12 cellular contexts compared by ENCODE assay signal in the genomic region with DNA sequence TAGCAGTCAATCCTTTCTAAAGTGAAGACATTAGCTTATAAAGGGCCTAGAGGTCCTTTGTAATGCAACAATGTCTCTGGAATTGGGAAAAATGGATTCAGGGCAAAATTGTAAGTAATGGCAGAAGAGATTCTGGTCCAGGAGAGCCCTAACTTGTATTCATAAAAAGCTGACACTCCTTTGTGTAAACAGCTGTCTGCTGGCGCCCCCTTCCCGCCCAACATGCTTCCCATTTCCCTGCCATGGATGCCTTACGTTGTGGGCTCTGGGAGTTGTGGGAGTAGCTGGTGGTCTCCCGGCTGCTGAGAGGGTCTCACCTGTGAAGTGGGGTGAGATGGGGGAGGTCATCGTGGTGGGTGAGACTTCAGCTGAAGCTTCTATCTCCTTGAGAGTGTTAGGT. TPM values are rescaled to one million over a fixed set of nuclear protein-coding genes. Genes with fewer than 3 reads are reported as not detected.
DNase-seq lines count a peak whose midpoint lies in the region; ATAC-seq and TF ChIP-seq lines count a peak whose summit lies in the region.
"Had no signal": no experiment of that assay in that cellular context is flagged by ENCODE, and none has a peak within 500 bp of the region (broad histone marks: within the 10 kb centered on the region; RNA-seq: fewer than 3 reads in every experiment).

No MANE protein-coding gene starts in this region.

- peaks cover 21% of the 10 kb centered on the region for H3K27me3 Mint-ChIP-seq in brain

- intact Hi-C loops in heart left ventricle (cut with DNase I), result loop anchor here in 3 of 10 donors (2.0 to 10.0 kb wide), 3 partner anchors 26 to 80 kb away; a partner anchor contains a TSS

- peaks cover 16% of the 10 kb centered on the region for H3K4me1 Mint-ChIP-seq in brain

- H3K4me3 Mint-ChIP-seq in brain, result peak overlapping the region in 1 of 5 experiments; percentile 38
- H3K4me3 Mint-ChIP-seq: activated naive CD8-positive, alpha-beta T cell treated with anti-CD3 and anti-CD28 coated beads, Interleukin-2, amount 10 ng/mL, durations not matched to agents 7 days and 5 days had no signal

- DNase-seq in heart left ventricle (peak in 1 of 5 donors; percentile 32), right atrium auricular region (ENCODE audit: low spot score) (no peak), medulla oblongata (ENCODE audit: extremely low spot score) (peak; percentile 63), SW 1271 (lab: John Stamatoyannopoulos, UW) (no peak), KG1 (lab: John Stamatoyannopoulos, UW) (no peak)
- DNase-seq: activated naive CD8-positive, alpha-beta T cell treated with anti-CD3 and anti-CD28 coated beads, Interleukin-2, amount 10 ng/mL, durations not matched to agents 7 days and 5 days; erythroblast; GOT3 had no signal

- peak overlapping the region; percentile 30 to 83 (median 64) for H3K27ac Mint-ChIP-seq in brain
- H3K27ac Mint-ChIP-seq: activated naive CD8-positive, alpha-beta T cell treated with anti-CD3 and anti-CD28 coated beads, Interleukin-2, amount 10 ng/mL, durations not matched to agents 7 days and 5 days had no signal

- 38 to 48% (median 43%) methylated on average over 5 of the region's 5 CpGs for WGBS in heart left ventricle, 4 donors

- ATAC-seq in heart left ventricle, result no peak
- no peak for ATAC-seq in GM18498 (IDR thresholded peaks at IDR 0.05; ENCODE audit: unreplicated experiment)
- ATAC-seq in HG03342 (IDR thresholded peaks at IDR 0.05; ENCODE audit: unreplicated experiment), result no peak
- ATAC-seq: activated CD4-positive, CD25-positive, alpha-beta regulatory T cell treated with anti-CD3 and anti-CD28 coated beads, Interleukin-2, amount 50 U/mL, for 24 hours had no signal

- H3K36me3 ChIP-seq in heart left ventricle, result peaks cover 0 to 19% (median 16%) of the 10 kb centered on the region in 9 donors
- H3K36me3 ChIP-seq in right atrium auricular region, result peaks cover 2% of the 10 kb centered on the region

- no peak for TF ChIP-seq POLR2A in heart left ventricle (IDR thresholded peaks at IDR 0.05)

- H3K4me1 ChIP-seq in heart left ventricle (peaks cover 0 to 54% (median 2%) of the 10 kb centered on the region in 12 donors), right atrium auricular region (peaks cover 0 to 12% of the 10 kb centered on the region in 2 donors)

- H3K27ac ChIP-seq in heart left ventricle (peak overlapping the region in 6 of 12 donors; percentile 25 to 91 (median 60)), right atrium auricular region (peak overlapping the region in 1 of 2 donors; percentile 29)

- H3K4me3 ChIP-seq in heart left ventricle (no peak overlapping the region), right atrium auricular region (no peak overlapping the region)

- H3K36me3 Mint-ChIP-seq in brain, result peaks cover 21% of the 10 kb centered on the region

- H3K9me3 ChIP-seq in heart left ventricle, result peaks cover 0 to 10% (median 0%) of the 10 kb centered on the region in 12 donors
- H3K9me3 ChIP-seq in right atrium auricular region, result no peaks in the 10 kb centered on the region

- H3K27me3 ChIP-seq in heart left ventricle (peaks cover 0 to 5% (median 0%) of the 10 kb centered on the region in 9 donors), right atrium auricular region (no peaks in the 10 kb centered on the region)

- TF ChIP-seq CTCF in heart left ventricle (IDR thresholded peaks at IDR 0.05) (peak in 7 of 12 donors; percentile 9 to 49 (median 21)), right atrium auricular region (IDR thresholded peaks at IDR 0.05) (peak in 1 of 2 donors; percentile 55), brain (conservative IDR thresholded peaks at IDR 0.05) (peak; percentile 67 to 69)

- peaks cover 0 to 5% (median 0%) of the 10 kb centered on the region in 5 experiments for H3K9me3 Mint-ChIP-seq in brain

RNA-seq across cellular contexts. Expression of a gene that starts 2.3 kb away (rescaled TPM):
- 1 to 10 TPM in 4 of 9 donors, under 1 TPM in 4, not detected in 1; 0.32 to 7.2 (median 0.99) TPM for total RNA-seq in heart left ventricle
- polyA plus RNA-seq in heart left ventricle, result under 1 TPM; 0.34 to 0.60 TPM
- total RNA-seq in right atrium auricular region, result under 1 TPM in 1 of 2 donors, not detected in 1; 0.43 TPM
- 1.4 TPM for polyA plus RNA-seq in brain (ENCODE audit: insufficient read depth, low read depth, low replicate concordance)

RNA-seq across cellular contexts. Expression of a gene that starts 9.1 kb away (rescaled TPM):
- total RNA-seq in heart left ventricle (10 to 100 TPM in 1 of 9 donors, 1 to 10 TPM in 8; 3.7 to 11.7 (median 4.8) TPM), right atrium auricular region (1 to 10 TPM; 1.6 to 3.7 TPM)
- polyA plus RNA-seq in heart left ventricle (1 to 10 TPM; 3.5 to 4.7 TPM), brain (ENCODE audit: insufficient read depth, low read depth, low replicate concordance) (2.0 TPM)

RNA-seq across cellular contexts. Expression of a gene that starts 18.0 kb away (rescaled TPM):
- total RNA-seq in heart left ventricle (10 to 100 TPM; 17.4 to 39.0 (median 24.7) TPM), right atrium auricular region (10 to 100 TPM; 21.8 to 22.6 TPM)
- polyA plus RNA-seq in heart left ventricle (10 to 100 TPM; 14.6 to 23.6 TPM), brain (ENCODE audit: insufficient read depth, low read depth, low replicate concordance) (117 TPM)

RNA-seq across cellular contexts. Expression of a gene that starts 37.7 kb away (rescaled TPM):
- 100 to 1,000 TPM; 131 to 237 (median 160) TPM for total RNA-seq in heart left ventricle
- polyA plus RNA-seq in heart left ventricle, result 100 to 1,000 TPM; 144 to 189 TPM
- 100 to 1,000 TPM; 150 to 192 TPM for total RNA-seq in right atrium auricular region
- polyA plus RNA-seq in brain (ENCODE audit: insufficient read depth, low read depth, low replicate concordance), result 203 TPM

RNA-seq across cellular contexts. Expression of a gene that starts 44.3 kb away (rescaled TPM):
- total RNA-seq in heart left ventricle, result 10 to 100 TPM; 19.4 to 38.1 (median 25.2) TPM
- polyA plus RNA-seq in heart left ventricle, result 10 to 100 TPM; 15.0 to 29.7 TPM
- 10 to 100 TPM; 23.8 to 33.3 TPM for total RNA-seq in right atrium auricular region
- 44.3 TPM for polyA plus RNA-seq in brain (ENCODE audit: insufficient read depth, low read depth, low replicate concordance)
